ENCODE assay signal across 8 cellular contexts in genomic region chr11:66638177-66639065, GRCh38. TPM values are rescaled to one million over a fixed set of nuclear protein-coding genes. Genes with fewer than 3 reads are reported as not detected.
DNase-seq lines count a peak whose midpoint lies in the region; ATAC-seq and TF ChIP-seq lines count a peak whose summit lies in the region.

TSS of gene RBM4 (plus strand) at chr11:66638703. CDS start at chr11:66639712, 1,009 bp downstream.

- peak within 1 kb of the TSS; percentile 96 to 97 for H3K27ac ChIP-seq in testis

- H3K36me3 Mint-ChIP-seq in activated naive CD8-positive, alpha-beta T cell = peaks cover 29% of the 10 kb centered on the region

- H3K9me3 Mint-ChIP-seq in activated naive CD8-positive, alpha-beta T cell (ENCODE audit: low read depth) = no peaks in the 10 kb centered on the region

- peak within 1 kb of the TSS; percentile 82 to 95 for H3K4me3 ChIP-seq in testis

- no peaks in the 10 kb centered on the region for H3K36me3 ChIP-seq in testis (ENCODE audit: low read depth, missing control alignments)

- DNase-seq in NCI-H1105 (lab: John Stamatoyannopoulos, UW) (peak; percentile 100), SKM-1 treated with dmso at 0.1 percent for 144 hours (lab: John Stamatoyannopoulos, UW; ENCODE audit: unreplicated experiment) (peak; percentile 98), glomerular visceral epithelial cell (ENCODE audit: extremely low spot score) (peak; percentile 100), omental fat pad (ENCODE audit: low spot score) (peak; percentile 85), testis (peak; percentile 100)

- H3K9me3 ChIP-seq in testis = no peaks in the 10 kb centered on the region

- H3K4me3 Mint-ChIP-seq in activated naive CD8-positive, alpha-beta T cell = peak within 1 kb of the TSS; percentile 97

- H3K4me1 Mint-ChIP-seq in activated naive CD8-positive, alpha-beta T cell (ENCODE audit: low read depth) = peaks cover 67% of the 10 kb centered on the region

- 1% methylated on average over 51 to 63 of the region's 63 CpGs for WGBS in testis, 2 donors

- H3K27ac Mint-ChIP-seq in activated naive CD8-positive, alpha-beta T cell = peak within 1 kb of the TSS; percentile 97

- H3K4me1 ChIP-seq in testis = peaks cover 44% of the 10 kb centered on the region

- TF ChIP-seq POLR2A in GM10847 (IDR thresholded peaks at IDR 0.05; ENCODE audit: extremely low read depth, insufficient read length) = peak; percentile 71
- TF ChIP-seq POLR2A in testis (IDR thresholded peaks at IDR 0.05) = peak; percentile 45

- no peaks in the 10 kb centered on the region for H3K27me3 ChIP-seq in testis

- intact Hi-C loops in testis (cut with DNase I; ENCODE audit: low total_unique reads) = loop anchor here (5.0 kb wide), 1 partner anchor 39 kb away; the partner anchor contains the start of gene RBM4B

- TF ChIP-seq CTCF in omental fat pad (IDR thresholded peaks at IDR 0.05) = no peak
- TF ChIP-seq CTCF in testis (IDR thresholded peaks at IDR 0.05) = no peak

- ATAC-seq in HG02623 (IDR thresholded peaks at IDR 0.05; ENCODE audit: unreplicated experiment) (peak; percentile 95), omental fat pad (ENCODE audit: low FRiP score) (peak; percentile 98)

- H3K27me3 Mint-ChIP-seq in activated naive CD8-positive, alpha-beta T cell = no peaks in the 10 kb centered on the region

RNA-seq across cellular contexts. Expression of gene RBM4, which starts in this region (rescaled TPM):
- total RNA-seq in omental fat pad = 10 to 100 TPM; 63.1 to 90.8 (median 78.3) TPM
- total RNA-seq in testis = 100 to 1,000 TPM in 1 of 2 donors, 10 to 100 TPM in 1; 95.2 to 123 TPM
- polyA plus RNA-seq in testis (ENCODE audit: insufficient read depth, low read depth, low replicate concordance) = 137 TPM

Comparison
In these comparisons a context has a peak if more than half of its experiments do, and no peak if none do; other contexts are left out.
1. Peak in every context shown above with its lines: DNase-seq, ATAC-seq, H3K4me3 ChIP-seq and H3K27ac ChIP-seq.